23 cellular contexts compared by ENCODE assay signal in genomic region chr5:25066239-25066638, GRCh38.
"Had no signal": no experiment of that assay in that cellular context is flagged by ENCODE, and none has a peak within 500 bp of the region (broad histone marks: within the 10 kb centered on the region; RNA-seq: fewer than 3 reads in every experiment).

No MANE protein-coding gene starts in this region.

- H3K4me1 ChIP-seq: esophagus muscularis mucosa, foreskin keratinocyte, heart right ventricle, left lung, lower lobe of right lung had no signal

- H3K4me3 ChIP-seq: coronary artery, dorsolateral prefrontal cortex, esophagus muscularis mucosa, heart right ventricle, left lung, lower lobe of right lung, mucosa of descending colon had no signal

- H3K9me3 ChIP-seq: esophagus muscularis mucosa, left lung, lower lobe of right lung had no signal

- ATAC-seq: foreskin keratinocyte; heart right ventricle; left cardiac atrium; left lung; left ventricle myocardium superior; lower lobe of right lung; mucosa of descending colon; naive thymus-derived CD8-positive, alpha-beta T cell had no signal

- H3K27ac ChIP-seq: coronary artery, dorsolateral prefrontal cortex, esophagus muscularis mucosa, foreskin keratinocyte, heart right ventricle, left lung, lower lobe of right lung had no signal

- H3K36me3 ChIP-seq: esophagus muscularis mucosa, heart right ventricle, left lung, lower lobe of right lung had no signal

- H3K27me3 ChIP-seq: dorsolateral prefrontal cortex, esophagus muscularis mucosa, foreskin keratinocyte, heart right ventricle, left lung had no signal

- FAIRE-seq: endothelial cell of umbilical vein, frontal cortex, islet of Langerhans, keratinocyte had no signal

- DNase-seq: dermis blood vessel endothelial cell; dorsolateral prefrontal cortex; effector CD4-positive, alpha-beta T cell; effector memory CD4-positive, alpha-beta T cell; foreskin keratinocyte; glutamatergic neuron; head of caudate nucleus; heart right ventricle; hippocampal formation; left cardiac atrium; left lung; left ventricle myocardium superior; lower lobe of right lung; mesenchymal stem cell; mucosa of descending colon; naive B cell; naive thymus-derived CD8-positive, alpha-beta T cell had no signal
